In the genomic region with DNA sequence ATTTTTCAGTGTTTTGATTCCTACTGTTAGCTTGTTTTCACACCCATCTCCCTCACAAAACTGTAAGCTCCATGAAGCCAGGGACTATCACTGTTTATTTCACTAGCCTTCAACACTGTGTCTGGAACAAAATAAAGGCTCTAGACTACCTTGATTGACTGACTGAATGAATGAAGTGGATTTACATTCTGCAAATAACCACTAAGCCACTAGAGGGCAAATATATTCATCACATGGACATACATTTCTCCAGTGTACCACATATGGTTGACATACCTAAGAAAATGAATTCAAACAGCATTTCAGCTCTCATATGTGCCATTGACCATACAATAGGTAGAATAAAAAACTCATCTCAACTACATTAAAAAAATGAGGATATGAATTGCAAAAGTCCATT, we compare ENCODE assay signal across 9 cellular contexts.
DNase-seq lines count a peak whose midpoint lies in the region; ATAC-seq, FAIRE-seq and TF ChIP-seq lines count a peak whose summit lies in the region.
"Had no signal": no experiment of that assay in that cellular context is flagged by ENCODE, and none has a peak within 500 bp of the region (broad histone marks: within the 10 kb centered on the region; RNA-seq: fewer than 3 reads in every experiment).

No MANE protein-coding gene starts in this region.

- peak; percentile 34 for DNase-seq in SK-N-SH
- DNase-seq in cardiac fibroblast (ENCODE audit: low read depth in 2 of 2): peak; percentile 18 to 24
- DNase-seq in small intestine: peak; percentile 34
- no peak for DNase-seq in NCI-H1105 (lab: John Stamatoyannopoulos, UW)
- no peak for DNase-seq in GM19240 (ENCODE audit: insufficient read length, low spot score)

- H3K79me2 ChIP-seq in SK-N-SH (ENCODE audit: insufficient read depth): no peaks in the 10 kb centered on the region
- H3K79me2 ChIP-seq in Loucy (ENCODE audit: insufficient read depth, low read length): no peaks in the 10 kb centered on the region

- H3K9me2 ChIP-seq in SK-N-SH (no peaks in the 10 kb centered on the region), Loucy (replicated peaks; ENCODE audit: low read depth, low read length) (no peaks in the 10 kb centered on the region)

- no peaks in the 10 kb centered on the region for H3K27me3 ChIP-seq in SK-N-SH (ENCODE audit: insufficient read depth)
- H3K27me3 ChIP-seq in Loucy (ENCODE audit: insufficient read depth, low read length, poor library complexity, severe bottlenecking): no peaks in the 10 kb centered on the region
- no peaks in the 10 kb centered on the region for H3K27me3 ChIP-seq in small intestine (ENCODE audit: control insufficient read depth in 2 of 2, insufficient read depth in 2 of 2, low read length in 2 of 2)

- TF ChIP-seq CTCF in SK-N-SH (IDR thresholded peaks at IDR 0.05): peak; percentile 27
- TF ChIP-seq CTCF in Loucy (conservative IDR thresholded peaks at IDR 0.05; ENCODE audit: low read length): peak; percentile 74
- no peak for TF ChIP-seq CTCF in cardiac fibroblast (IDR thresholded peaks at IDR 0.05; ENCODE audit: low read depth, low read length)

- no peak for TF ChIP-seq EP300 in SK-N-SH (IDR thresholded peaks at IDR 0.05; ENCODE audit: borderline replicate concordance in 1 of 2, low read depth in 1 of 2, low read length in 1 of 2)

- FAIRE-seq in small intestine (lab: Jason Lieb, UNC): no peak

- ATAC-seq in SK-N-SH treated with all-trans-retinoic acid at 6 μM for 48 hours (no peak), GM19455 (IDR thresholded peaks at IDR 0.05; ENCODE audit: unreplicated experiment) (no peak)
- ATAC-seq: activated T-helper 17 cell treated with anti-CD3 and anti-CD28 coated beads, Interleukin-2, amount 50 U/mL, for 72 hours had no signal

- peak; percentile 52 for TF ChIP-seq RAD21 in SK-N-SH (IDR thresholded peaks at IDR 0.05; ENCODE audit: low read length)

- no peaks in the 10 kb centered on the region for H3K36me3 ChIP-seq in SK-N-SH (replicated peaks in 1 of 2; ENCODE audit: control insufficient read depth in 1 of 2, insufficient read depth in 2 of 2, low read length in 1 of 2)
- no peaks in the 10 kb centered on the region for H3K36me3 ChIP-seq in Loucy (ENCODE audit: insufficient read depth, low read length)
- no peaks in the 10 kb centered on the region for H3K36me3 ChIP-seq in small intestine (ENCODE audit: control insufficient read depth in 2 of 2, insufficient read depth in 2 of 2, low read length in 2 of 2)

- H2AFZ ChIP-seq in SK-N-SH (ENCODE audit: low read depth): no peak overlapping the region
- no peak overlapping the region for H2AFZ ChIP-seq in Loucy (ENCODE audit: low read length)

- H3K4me2 ChIP-seq in SK-N-SH: no peak overlapping the region
- H3K4me2 ChIP-seq in Loucy (ENCODE audit: low read depth, low read length, poor library complexity, severe bottlenecking): no peak overlapping the region

- peak overlapping the region in 1 of 2 experiments; percentile 27; a peak in 1 of 4 replicates for H3K4me3 ChIP-seq in SK-N-SH (ENCODE audit: low read depth in 2 of 2, low read length in 1 of 2)
- H3K4me3 ChIP-seq in Loucy (ENCODE audit: low read length, poor library complexity, severe bottlenecking): no peak overlapping the region
- no peak overlapping the region for H3K4me3 ChIP-seq in cardiac fibroblast (replicated peaks in 1 of 2; ENCODE audit: low read depth in 2 of 2, low read length in 2 of 2)
- no peak overlapping the region for H3K4me3 ChIP-seq in small intestine (ENCODE audit: low read depth in 1 of 2, low read length in 2 of 2)

- H3K9me3 ChIP-seq in SK-N-SH: no peaks in the 10 kb centered on the region
- no peaks in the 10 kb centered on the region for H3K9me3 ChIP-seq in Loucy (ENCODE audit: insufficient read depth, low read depth, low read length)
- no peaks in the 10 kb centered on the region for H3K9me3 ChIP-seq in small intestine (ENCODE audit: control insufficient read depth, low read depth)

- POLR2A ChIA-PET in SK-N-SH (lab: Yijun Ruan, JAX): no interaction called here

- H3F3A ChIP-seq in SK-N-SH (replicated peaks; ENCODE audit: insufficient read depth): no peaks in the 10 kb centered on the region
- no peaks in the 10 kb centered on the region for H3F3A ChIP-seq in Loucy (ENCODE audit: low read depth)

- CTCF ChIA-PET in SK-N-SH (lab: Yijun Ruan, JAX): interaction anchor here (0.6 to 2.0 kb wide), 10 partner anchors 11 to 382 kb away, joined by 3 to 14 read pairs (median 3); no protein-coding TSS in a partner anchor

- H3K27ac ChIP-seq in SK-N-SH (ENCODE audit: low read depth in 2 of 2, low read length in 1 of 2): no peak overlapping the region
- H3K27ac ChIP-seq in small intestine (ENCODE audit: low read depth in 1 of 2, low read length in 1 of 2): no peak overlapping the region

- H4K20me1 ChIP-seq in SK-N-SH (ENCODE audit: insufficient read depth) (no peaks in the 10 kb centered on the region), Loucy (ENCODE audit: insufficient read depth, low read length, poor library complexity, severe bottlenecking) (no peaks in the 10 kb centered on the region)

- H3K4me1 ChIP-seq in SK-N-SH (ENCODE audit: control insufficient read depth in 1 of 2, insufficient read depth in 2 of 2, low read depth in 1 of 2, low read length in 1 of 2) (no peaks in the 10 kb centered on the region), Loucy (ENCODE audit: insufficient read depth, low read length, poor library complexity, severe bottlenecking) (no peaks in the 10 kb centered on the region), small intestine (ENCODE audit: control insufficient read depth in 2 of 2, insufficient read depth in 1 of 2, low read depth in 1 of 2, low read length in 1 of 2) (no peaks in the 10 kb centered on the region)

- H3K9ac ChIP-seq in SK-N-SH: no peak overlapping the region
- H3K9ac ChIP-seq in Loucy (ENCODE audit: low read depth, low read length, poor library complexity, severe bottlenecking): no peak overlapping the region

TF ChIP-seq in SK-N-SH, 30 proteins besides CTCF, POLR2A, EP300 and RAD21:
- TF ChIP-seq MEF2A (IDR thresholded peaks at IDR 0.05; ENCODE audit: borderline replicate concordance, low read depth) (no peak), SMC3 (IDR thresholded peaks at IDR 0.05; ENCODE audit: low read depth, low read length) (peak; percentile 32; the same call in 1 of the 2 replicates), GATA2 (CRISPR knock-in tag; IDR thresholded peaks at IDR 0.05) (no peak)
- TF ChIP-seq, protein P1, sequence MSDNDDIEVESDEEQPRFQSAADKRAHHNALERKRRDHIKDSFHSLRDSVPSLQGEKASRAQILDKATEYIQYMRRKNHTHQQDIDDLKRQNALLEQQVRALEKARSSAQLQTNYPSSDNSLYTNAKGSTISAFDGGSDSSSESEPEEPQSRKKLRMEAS (IDR thresholded peaks at IDR 0.05; ENCODE audit: low read depth): no peak

TF ChIP-seq in SK-N-SH treated with all-trans-retinoic acid at 6 μM for 48 hours, 23 proteins besides CTCF, POLR2A, EP300 and RAD21:
- TF ChIP-seq ARNTL (CRISPR knock-in tag; IDR thresholded peaks at IDR 0.05; ENCODE audit: borderline replicate concordance, low read depth): no peak
- no peak for TF ChIP-seq SNAI2 (CRISPR knock-in tag; IDR thresholded peaks at IDR 0.05)
- no peak for TF ChIP-seq TCF4 (CRISPR knock-in tag; IDR thresholded peaks at IDR 0.05; ENCODE audit: borderline replicate concordance)
- TF ChIP-seq OSR1 (CRISPR knock-in tag; IDR thresholded peaks at IDR 0.05): no peak
- TF ChIP-seq ESRRG (CRISPR knock-in tag; IDR thresholded peaks at IDR 0.05): no peak
- TF ChIP-seq RARB (CRISPR knock-in tag; IDR thresholded peaks at IDR 0.05): no peak
- TF ChIP-seq ZNF70 (CRISPR knock-in tag; IDR thresholded peaks at IDR 0.05): no peak
- no peak for TF ChIP-seq PPARA (CRISPR knock-in tag; IDR thresholded peaks at IDR 0.05; ENCODE audit: borderline replicate concordance)
- no peak for TF ChIP-seq ISL1 (CRISPR knock-in tag; IDR thresholded peaks at IDR 0.05)
- TF ChIP-seq, protein P2, sequence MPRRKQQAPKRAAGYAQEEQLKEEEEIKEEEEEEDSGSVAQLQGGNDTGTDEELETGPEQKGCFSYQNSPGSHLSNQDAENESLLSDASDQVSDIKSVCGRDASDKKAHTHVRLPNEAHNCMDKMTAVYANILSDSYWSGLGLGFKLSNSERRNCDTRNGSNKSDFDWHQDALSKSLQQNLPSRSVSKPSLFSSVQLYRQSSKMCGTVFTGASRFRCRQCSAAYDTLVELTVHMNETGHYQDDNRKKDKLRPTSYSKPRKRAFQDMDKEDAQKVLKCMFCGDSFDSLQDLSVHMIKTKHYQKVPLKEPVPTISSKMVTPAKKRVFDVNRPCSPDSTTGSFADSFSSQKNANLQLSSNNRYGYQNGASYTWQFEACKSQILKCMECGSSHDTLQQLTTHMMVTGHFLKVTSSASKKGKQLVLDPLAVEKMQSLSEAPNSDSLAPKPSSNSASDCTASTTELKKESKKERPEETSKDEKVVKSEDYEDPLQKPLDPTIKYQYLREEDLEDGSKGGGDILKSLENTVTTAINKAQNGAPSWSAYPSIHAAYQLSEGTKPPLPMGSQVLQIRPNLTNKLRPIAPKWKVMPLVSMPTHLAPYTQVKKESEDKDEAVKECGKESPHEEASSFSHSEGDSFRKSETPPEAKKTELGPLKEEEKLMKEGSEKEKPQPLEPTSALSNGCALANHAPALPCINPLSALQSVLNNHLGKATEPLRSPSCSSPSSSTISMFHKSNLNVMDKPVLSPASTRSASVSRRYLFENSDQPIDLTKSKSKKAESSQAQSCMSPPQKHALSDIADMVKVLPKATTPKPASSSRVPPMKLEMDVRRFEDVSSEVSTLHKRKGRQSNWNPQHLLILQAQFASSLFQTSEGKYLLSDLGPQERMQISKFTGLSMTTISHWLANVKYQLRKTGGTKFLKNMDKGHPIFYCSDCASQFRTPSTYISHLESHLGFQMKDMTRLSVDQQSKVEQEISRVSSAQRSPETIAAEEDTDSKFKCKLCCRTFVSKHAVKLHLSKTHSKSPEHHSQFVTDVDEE (CRISPR knock-in tag; IDR thresholded peaks at IDR 0.05): no peak
- no peak for TF ChIP-seq ZFP3 (CRISPR knock-in tag; IDR thresholded peaks at IDR 0.05)

Comparison
In these comparisons a context has a peak if more than half of its experiments do, and no peak if none do; other contexts are left out.
1. DNase-seq: peak in SK-N-SH (single experiment), cardiac fibroblast (2 of 2) and small intestine (single experiment); none in NCI-H1105 (single experiment) and GM19240 (single experiment).